Comparison of ENCODE assay signal across 17 cellular contexts in the genomic region with DNA sequence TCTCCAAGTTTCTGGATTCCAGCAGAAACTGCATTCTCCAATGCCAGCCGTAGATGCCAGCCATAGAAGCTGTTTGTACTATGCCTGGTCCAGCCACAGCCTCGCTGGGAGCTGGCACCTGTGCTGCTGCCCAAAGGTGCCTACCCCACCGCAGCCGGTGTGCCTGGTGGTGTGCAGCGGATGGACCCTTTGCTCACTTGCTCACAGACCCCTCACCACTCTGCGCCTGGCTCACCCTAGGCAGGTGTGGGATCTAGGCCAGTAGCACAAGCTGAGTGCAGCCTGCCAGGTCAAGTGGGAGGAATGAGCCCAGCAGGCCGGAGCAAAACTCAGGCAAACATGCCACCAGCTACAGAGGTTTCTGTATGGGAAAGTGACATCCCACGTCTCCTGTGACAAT.
DNase-seq lines count a peak whose midpoint lies in the region; ATAC-seq lines count a peak whose summit lies in the region.
"Had no signal": no experiment of that assay in that cellular context is flagged by ENCODE, and none has a peak within 500 bp of the region (broad histone marks: within the 10 kb centered on the region; RNA-seq: fewer than 3 reads in every experiment).

No MANE protein-coding gene starts in this region.

- H3K14ac ChIP-seq in mesenchymal stem cell (ENCODE audit: low read length in 2 of 2), result peak overlapping the region in 1 of 2 experiments; percentile 73

- H2BK120ac ChIP-seq in mesenchymal stem cell (ENCODE audit: low read depth, low read length), result no peak overlapping the region

- H2AFZ ChIP-seq in mesenchymal stem cell (ENCODE audit: low read depth, low read length), result no peak overlapping the region
- H2AFZ ChIP-seq: GM23338 had no signal

- intact Hi-C loops in Right ventricle myocardium inferior (cut with DNase I), result no loop called here
- intact Hi-C loops in Right ventricle myocardium superior (cut with DNase I), result no loop called here
- intact Hi-C loops in posterior vena cava (cut with DNase I), result no loop called here

- no peak overlapping the region for H2BK5ac ChIP-seq in mesenchymal stem cell (ENCODE audit: low read depth, low read length, poor library complexity, severe bottlenecking)

- peak overlapping the region in 1 of 2 experiments; percentile 55 for H3K18ac ChIP-seq in mesenchymal stem cell (ENCODE audit: low read depth in 1 of 2, low read length in 2 of 2)

- H2BK12ac ChIP-seq in mesenchymal stem cell (ENCODE audit: low read length in 2 of 2), result peak overlapping the region; percentile 7 to 83

- ATAC-seq in Right ventricle myocardium inferior, result no peak
- ATAC-seq in Right ventricle myocardium superior (ENCODE audit: poor library complexity), result no peak
- ATAC-seq in left lobe of liver, result no peak
- ATAC-seq: A549, GM23338 had no signal

- peak overlapping the region; percentile 6 for H4K91ac ChIP-seq in mesenchymal stem cell (ENCODE audit: low read length)

- no peaks in the 10 kb centered on the region for H3K27me3 ChIP-seq in mesenchymal stem cell (ENCODE audit: control insufficient read depth in 1 of 2, insufficient read depth in 1 of 2, low read length in 2 of 2)

- H2AK5ac ChIP-seq in mesenchymal stem cell (ENCODE audit: low read length, severe bottlenecking), result no peak overlapping the region

- H3K27ac ChIP-seq in mesenchymal stem cell (ENCODE audit: low read length, poor library complexity, severe bottlenecking), result no peak overlapping the region
- H3K27ac ChIP-seq: 22Rv1, A549, C4-2B had no signal

- H3K79me1 ChIP-seq in mesenchymal stem cell (replicated peaks; ENCODE audit: low read length, poor library complexity, severe bottlenecking), result no peaks in the 10 kb centered on the region

- H3K4me3 ChIP-seq in mesenchymal stem cell (ENCODE audit: insufficient read depth in 1 of 2, low read depth in 1 of 2, low read length in 2 of 2), result no peak overlapping the region
- H3K4me3 ChIP-seq: A549, GM23338 had no signal

- peak overlapping the region in 1 of 2 experiments; percentile 11 for H3K4ac ChIP-seq in mesenchymal stem cell (ENCODE audit: low read depth in 1 of 2, low read length in 2 of 2)

- H3K9me3 ChIP-seq in mesenchymal stem cell (ENCODE audit: control insufficient read depth, low read length), result no peaks in the 10 kb centered on the region
- H3K9me3 ChIP-seq: A549 had no signal

- H2BK15ac ChIP-seq in mesenchymal stem cell (ENCODE audit: low read depth, poor library complexity, severe bottlenecking), result no peak overlapping the region

- no peak overlapping the region for H3K9ac ChIP-seq in mesenchymal stem cell (ENCODE audit: low read length)

- H3K23ac ChIP-seq in mesenchymal stem cell (ENCODE audit: low read length in 2 of 2), result no peak overlapping the region

- WGBS in mesenchymal stem cell, result over 99% methylated on average over 7 of the region's 8 CpGs

- H3K36me3 ChIP-seq in mesenchymal stem cell (ENCODE audit: control insufficient read depth in 1 of 2, insufficient read depth in 2 of 2, low read depth in 1 of 2, low read length in 2 of 2), result peaks cover 0 to 3% of the 10 kb centered on the region in 2 experiments

- peaks cover 3% of the 10 kb centered on the region for H3K4me1 ChIP-seq in mesenchymal stem cell (ENCODE audit: control insufficient read depth, insufficient read depth, low read depth, low read length)
- H3K4me1 ChIP-seq: A549 had no signal

- H3K4me2 ChIP-seq in mesenchymal stem cell (ENCODE audit: low read length, poor library complexity, severe bottlenecking), result no peak overlapping the region
- H3K4me2 ChIP-seq: A549, GM23338 had no signal

- H4K8ac ChIP-seq in mesenchymal stem cell (ENCODE audit: low read length), result peak overlapping the region; percentile 75

- peak; percentile 27 for DNase-seq in Right ventricle myocardium inferior (ENCODE audit: missing footprints)
- no peak for DNase-seq in Right ventricle myocardium superior
- no peak for DNase-seq in mesenchymal stem cell
- DNase-seq in posterior vena cava (ENCODE audit: low spot score), result peak; percentile 58
- no peak for DNase-seq in T-helper 1 cell
- no peak for DNase-seq in left lobe of liver (ENCODE audit: low spot score)
- DNase-seq in SKM-1 (lab: John Stamatoyannopoulos, UW; ENCODE audit: unreplicated experiment), result no peak
- DNase-seq: AML-193; CD4-positive, alpha-beta T cell; DMS153; DMS79; GDM1; HCEC 1CT had no signal

Comparison
In these comparisons a context has a peak if more than half of its experiments do, and no peak if none do; other contexts are left out.
1. DNase-seq: peak in Right ventricle myocardium inferior (single experiment) and posterior vena cava (single experiment); none in Right ventricle myocardium superior (single experiment), mesenchymal stem cell (single experiment), T-helper 1 cell (0 of 5), left lobe of liver (single experiment) and SKM-1 (single experiment).